ENCODE assay signal across 1 cellular context in the genomic region with DNA sequence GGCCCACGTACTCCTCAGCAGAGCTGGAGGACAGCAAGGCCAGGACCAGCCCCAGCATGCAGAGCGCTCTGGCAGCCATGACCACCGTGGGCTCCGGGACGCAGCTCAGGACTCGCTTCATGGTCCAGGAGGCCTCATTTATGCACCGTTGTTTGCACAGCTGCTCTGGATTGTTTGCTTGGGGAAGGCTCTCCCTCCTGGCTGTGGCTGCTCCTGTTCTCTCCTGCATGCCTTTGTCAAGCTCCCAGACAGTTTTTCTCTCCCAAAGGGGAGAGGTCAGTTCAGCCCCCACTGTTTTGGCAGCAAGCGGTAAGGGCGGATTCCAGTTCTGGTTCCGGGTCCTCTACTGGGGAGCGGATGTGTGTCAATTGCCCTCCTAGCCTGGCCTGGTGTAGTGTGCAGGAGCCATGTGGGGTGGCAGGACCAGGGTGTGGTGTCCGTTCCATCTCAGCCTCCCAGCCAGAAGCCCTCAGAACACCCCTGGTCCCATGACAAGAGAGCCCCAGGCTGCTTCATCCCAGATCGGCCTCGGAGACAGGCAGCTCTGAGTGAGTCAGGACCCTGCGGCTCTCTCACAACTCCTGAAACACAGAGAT.
A peak's percentile ranks its signal among the peaks of the same experiment; 100 is the strongest.
TF ChIP-seq lines count a peak whose summit lies in the region.

A gene with protein sequence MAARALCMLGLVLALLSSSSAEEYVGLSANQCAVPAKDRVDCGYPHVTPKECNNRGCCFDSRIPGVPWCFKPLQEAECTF (minus strand): TSS at position 114 of the 596 bp plus-strand sequence. CDS start 35 bp downstream, at position 79.

TF ChIP-seq in HepG2, 621 proteins besides CTCF, POLR2A, EP300 and RAD21 (continued from another document and continues in another):
- TF ChIP-seq, protein P1, sequence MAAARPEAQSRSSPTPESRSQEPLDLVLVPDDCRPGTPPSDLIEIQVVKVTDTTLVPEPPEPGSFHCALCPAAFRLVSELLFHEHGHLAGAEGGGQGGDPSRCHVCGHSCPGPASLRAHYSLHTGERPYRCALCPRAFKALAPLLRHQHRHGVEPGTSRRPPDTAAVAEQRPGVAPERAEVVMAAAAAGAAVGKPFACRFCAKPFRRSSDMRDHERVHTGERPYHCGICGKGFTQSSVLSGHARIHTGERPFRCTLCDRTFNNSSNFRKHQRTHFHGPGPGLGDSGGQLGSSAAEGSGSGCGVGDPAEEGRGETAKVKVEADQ (CRISPR knock-in tag; IDR thresholded peaks at IDR 0.05; ENCODE audit: borderline replicate concordance) = no peak
- 0 out of 2 replicates have a peak, but pooled peaks have one; percentile 57 for TF ChIP-seq BRD4 (CRISPR knock-in tag; IDR thresholded peaks at IDR 0.05)
- TF ChIP-seq RBM22 (optimal IDR thresholded peaks at IDR 0.05; ENCODE audit: low read length) = no peak
- no peak for TF ChIP-seq BHLHE40 (IDR thresholded peaks at IDR 0.05; ENCODE audit: low read length)
- no peak for TF ChIP-seq ZNF577 (CRISPR knock-in tag; IDR thresholded peaks at IDR 0.05; ENCODE audit: borderline replicate concordance, low read depth)
- TF ChIP-seq RFXANK (CRISPR knock-in tag; IDR thresholded peaks at IDR 0.05) = no peak
- TF ChIP-seq, protein P2, sequence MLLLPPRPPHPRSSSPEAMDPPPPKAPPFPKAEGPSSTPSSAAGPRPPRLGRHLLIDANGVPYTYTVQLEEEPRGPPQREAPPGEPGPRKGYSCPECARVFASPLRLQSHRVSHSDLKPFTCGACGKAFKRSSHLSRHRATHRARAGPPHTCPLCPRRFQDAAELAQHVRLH (CRISPR knock-in tag; IDR thresholded peaks at IDR 0.05; ENCODE audit: borderline replicate concordance, low read depth) = no peak
- peak; percentile 23; the same call in 1 of the 2 replicates for TF ChIP-seq ELF1 (CRISPR knock-in tag; IDR thresholded peaks at IDR 0.05)
- TF ChIP-seq NR1H2 (CRISPR knock-in tag; IDR thresholded peaks at IDR 0.05; ENCODE audit: borderline replicate concordance, low read depth) = no peak; the same call in 1 of the 2 replicates
- TF ChIP-seq JUND (CRISPR knock-in tag; IDR thresholded peaks at IDR 0.05) = peak; percentile 21; the same call in 1 of the 2 replicates
- no peak for TF ChIP-seq NONO (IDR thresholded peaks at IDR 0.05)
- TF ChIP-seq NONO (CRISPR knock-in tag; conservative IDR thresholded peaks at IDR 0.05) = peak; percentile 50; the same call in 1 of the 2 replicates
- TF ChIP-seq, protein P3, sequence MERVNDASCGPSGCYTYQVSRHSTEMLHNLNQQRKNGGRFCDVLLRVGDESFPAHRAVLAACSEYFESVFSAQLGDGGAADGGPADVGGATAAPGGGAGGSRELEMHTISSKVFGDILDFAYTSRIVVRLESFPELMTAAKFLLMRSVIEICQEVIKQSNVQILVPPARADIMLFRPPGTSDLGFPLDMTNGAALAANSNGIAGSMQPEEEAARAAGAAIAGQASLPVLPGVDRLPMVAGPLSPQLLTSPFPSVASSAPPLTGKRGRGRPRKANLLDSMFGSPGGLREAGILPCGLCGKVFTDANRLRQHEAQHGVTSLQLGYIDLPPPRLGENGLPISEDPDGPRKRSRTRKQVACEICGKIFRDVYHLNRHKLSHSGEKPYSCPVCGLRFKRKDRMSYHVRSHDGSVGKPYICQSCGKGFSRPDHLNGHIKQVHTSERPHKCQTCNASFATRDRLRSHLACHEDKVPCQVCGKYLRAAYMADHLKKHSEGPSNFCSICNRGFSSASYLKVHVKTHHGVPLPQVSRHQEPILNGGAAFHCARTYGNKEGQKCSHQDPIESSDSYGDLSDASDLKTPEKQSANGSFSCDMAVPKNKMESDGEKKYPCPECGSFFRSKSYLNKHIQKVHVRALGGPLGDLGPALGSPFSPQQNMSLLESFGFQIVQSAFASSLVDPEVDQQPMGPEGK (CRISPR knock-in tag; IDR thresholded peaks at IDR 0.05) = peak; percentile 87
- no peak for TF ChIP-seq TSC22D2 (CRISPR knock-in tag; IDR thresholded peaks at IDR 0.05; ENCODE audit: borderline replicate concordance)
- no peak for TF ChIP-seq FOXP1 (IDR thresholded peaks at IDR 0.05)
- 0 out of 2 replicates have a peak, but pooled peaks have one; percentile 15 for TF ChIP-seq FOXP1 (CRISPR knock-in tag; IDR thresholded peaks at IDR 0.05)
- no peak for TF ChIP-seq ETV6 (CRISPR knock-in tag; conservative IDR thresholded peaks at IDR 0.05)
- no peak for TF ChIP-seq ZFP36L2 (CRISPR knock-in tag; IDR thresholded peaks at IDR 0.05)
- no peak for TF ChIP-seq ZNF746 (CRISPR knock-in tag; IDR thresholded peaks at IDR 0.05)
- TF ChIP-seq, protein P4, sequence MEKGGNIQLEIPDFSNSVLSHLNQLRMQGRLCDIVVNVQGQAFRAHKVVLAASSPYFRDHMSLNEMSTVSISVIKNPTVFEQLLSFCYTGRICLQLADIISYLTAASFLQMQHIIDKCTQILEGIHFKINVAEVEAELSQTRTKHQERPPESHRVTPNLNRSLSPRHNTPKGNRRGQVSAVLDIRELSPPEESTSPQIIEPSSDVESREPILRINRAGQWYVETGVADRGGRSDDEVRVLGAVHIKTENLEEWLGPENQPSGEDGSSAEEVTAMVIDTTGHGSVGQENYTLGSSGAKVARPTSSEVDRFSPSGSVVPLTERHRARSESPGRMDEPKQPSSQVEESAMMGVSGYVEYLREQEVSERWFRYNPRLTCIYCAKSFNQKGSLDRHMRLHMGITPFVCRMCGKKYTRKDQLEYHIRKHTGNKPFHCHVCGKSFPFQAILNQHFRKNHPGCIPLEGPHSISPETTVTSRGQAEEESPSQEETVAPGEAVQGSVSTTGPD (CRISPR knock-in tag; IDR thresholded peaks at IDR 0.05) = no peak
- no peak for TF ChIP-seq ZNF12 (CRISPR knock-in tag; IDR thresholded peaks at IDR 0.05)
- TF ChIP-seq IKZF4 (CRISPR knock-in tag; IDR thresholded peaks at IDR 0.05; ENCODE audit: borderline replicate concordance, low read depth, not compliant biosample characterization) = no peak
- peak; percentile 98 for TF ChIP-seq ZNF292 (CRISPR knock-in tag; IDR thresholded peaks at IDR 0.05; ENCODE audit: borderline replicate concordance, low read depth)
- no peak for TF ChIP-seq LCORL (IDR thresholded peaks at IDR 0.05)
- TF ChIP-seq LCORL (CRISPR knock-in tag; IDR thresholded peaks at IDR 0.05) = peak; percentile 91
- TF ChIP-seq DNMT1 (CRISPR knock-in tag; IDR thresholded peaks at IDR 0.05) = no peak
- no peak for TF ChIP-seq ELF4 (CRISPR knock-in tag; IDR thresholded peaks at IDR 0.05; ENCODE audit: borderline replicate concordance)
- no peak for TF ChIP-seq ZNF234 (CRISPR knock-in tag; conservative IDR thresholded peaks at IDR 0.05)
- no peak for TF ChIP-seq ZBTB20 (CRISPR knock-in tag; IDR thresholded peaks at IDR 0.05; ENCODE audit: borderline replicate concordance, low read depth)
- TF ChIP-seq, protein P5, sequence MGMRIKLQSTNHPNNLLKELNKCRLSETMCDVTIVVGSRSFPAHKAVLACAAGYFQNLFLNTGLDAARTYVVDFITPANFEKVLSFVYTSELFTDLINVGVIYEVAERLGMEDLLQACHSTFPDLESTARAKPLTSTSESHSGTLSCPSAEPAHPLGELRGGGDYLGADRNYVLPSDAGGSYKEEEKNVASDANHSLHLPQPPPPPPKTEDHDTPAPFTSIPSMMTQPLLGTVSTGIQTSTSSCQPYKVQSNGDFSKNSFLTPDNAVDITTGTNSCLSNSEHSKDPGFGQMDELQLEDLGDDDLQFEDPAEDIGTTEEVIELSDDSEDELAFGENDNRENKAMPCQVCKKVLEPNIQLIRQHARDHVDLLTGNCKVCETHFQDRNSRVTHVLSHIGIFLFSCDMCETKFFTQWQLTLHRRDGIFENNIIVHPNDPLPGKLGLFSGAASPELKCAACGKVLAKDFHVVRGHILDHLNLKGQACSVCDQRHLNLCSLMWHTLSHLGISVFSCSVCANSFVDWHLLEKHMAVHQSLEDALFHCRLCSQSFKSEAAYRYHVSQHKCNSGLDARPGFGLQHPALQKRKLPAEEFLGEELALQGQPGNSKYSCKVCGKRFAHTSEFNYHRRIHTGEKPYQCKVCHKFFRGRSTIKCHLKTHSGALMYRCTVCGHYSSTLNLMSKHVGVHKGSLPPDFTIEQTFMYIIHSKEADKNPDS (CRISPR knock-in tag; IDR thresholded peaks at IDR 0.05) = no peak
- no peak for TF ChIP-seq ZNF460 (CRISPR knock-in tag; IDR thresholded peaks at IDR 0.05; ENCODE audit: borderline replicate concordance)
- TF ChIP-seq, protein P6, sequence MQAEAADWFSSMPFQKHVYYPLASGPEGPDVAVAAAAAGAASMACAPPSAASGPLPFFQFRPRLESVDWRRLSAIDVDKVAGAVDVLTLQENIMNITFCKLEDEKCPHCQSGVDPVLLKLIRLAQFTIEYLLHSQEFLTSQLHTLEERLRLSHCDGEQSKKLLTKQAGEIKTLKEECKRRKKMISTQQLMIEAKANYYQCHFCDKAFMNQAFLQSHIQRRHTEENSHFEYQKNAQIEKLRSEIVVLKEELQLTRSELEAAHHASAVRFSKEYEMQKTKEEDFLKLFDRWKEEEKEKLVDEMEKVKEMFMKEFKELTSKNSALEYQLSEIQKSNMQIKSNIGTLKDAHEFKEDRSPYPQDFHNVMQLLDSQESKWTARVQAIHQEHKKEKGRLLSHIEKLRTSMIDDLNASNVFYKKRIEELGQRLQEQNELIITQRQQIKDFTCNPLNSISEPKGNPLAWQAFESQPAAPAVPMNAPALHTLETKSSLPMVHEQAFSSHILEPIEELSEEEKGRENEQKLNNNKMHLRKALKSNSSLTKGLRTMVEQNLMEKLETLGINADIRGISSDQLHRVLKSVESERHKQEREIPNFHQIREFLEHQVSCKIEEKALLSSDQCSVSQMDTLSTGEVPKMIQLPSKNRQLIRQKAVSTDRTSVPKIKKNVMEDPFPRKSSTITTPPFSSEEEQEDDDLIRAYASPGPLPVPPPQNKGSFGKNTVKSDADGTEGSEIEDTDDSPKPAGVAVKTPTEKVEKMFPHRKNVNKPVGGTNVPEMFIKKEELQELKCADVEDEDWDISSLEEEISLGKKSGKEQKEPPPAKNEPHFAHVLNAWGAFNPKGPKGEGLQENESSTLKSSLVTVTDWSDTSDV (CRISPR knock-in tag; IDR thresholded peaks at IDR 0.05) = 0 out of 2 replicates have a peak, but pooled peaks have one; percentile 24
- TF ChIP-seq, protein P7, sequence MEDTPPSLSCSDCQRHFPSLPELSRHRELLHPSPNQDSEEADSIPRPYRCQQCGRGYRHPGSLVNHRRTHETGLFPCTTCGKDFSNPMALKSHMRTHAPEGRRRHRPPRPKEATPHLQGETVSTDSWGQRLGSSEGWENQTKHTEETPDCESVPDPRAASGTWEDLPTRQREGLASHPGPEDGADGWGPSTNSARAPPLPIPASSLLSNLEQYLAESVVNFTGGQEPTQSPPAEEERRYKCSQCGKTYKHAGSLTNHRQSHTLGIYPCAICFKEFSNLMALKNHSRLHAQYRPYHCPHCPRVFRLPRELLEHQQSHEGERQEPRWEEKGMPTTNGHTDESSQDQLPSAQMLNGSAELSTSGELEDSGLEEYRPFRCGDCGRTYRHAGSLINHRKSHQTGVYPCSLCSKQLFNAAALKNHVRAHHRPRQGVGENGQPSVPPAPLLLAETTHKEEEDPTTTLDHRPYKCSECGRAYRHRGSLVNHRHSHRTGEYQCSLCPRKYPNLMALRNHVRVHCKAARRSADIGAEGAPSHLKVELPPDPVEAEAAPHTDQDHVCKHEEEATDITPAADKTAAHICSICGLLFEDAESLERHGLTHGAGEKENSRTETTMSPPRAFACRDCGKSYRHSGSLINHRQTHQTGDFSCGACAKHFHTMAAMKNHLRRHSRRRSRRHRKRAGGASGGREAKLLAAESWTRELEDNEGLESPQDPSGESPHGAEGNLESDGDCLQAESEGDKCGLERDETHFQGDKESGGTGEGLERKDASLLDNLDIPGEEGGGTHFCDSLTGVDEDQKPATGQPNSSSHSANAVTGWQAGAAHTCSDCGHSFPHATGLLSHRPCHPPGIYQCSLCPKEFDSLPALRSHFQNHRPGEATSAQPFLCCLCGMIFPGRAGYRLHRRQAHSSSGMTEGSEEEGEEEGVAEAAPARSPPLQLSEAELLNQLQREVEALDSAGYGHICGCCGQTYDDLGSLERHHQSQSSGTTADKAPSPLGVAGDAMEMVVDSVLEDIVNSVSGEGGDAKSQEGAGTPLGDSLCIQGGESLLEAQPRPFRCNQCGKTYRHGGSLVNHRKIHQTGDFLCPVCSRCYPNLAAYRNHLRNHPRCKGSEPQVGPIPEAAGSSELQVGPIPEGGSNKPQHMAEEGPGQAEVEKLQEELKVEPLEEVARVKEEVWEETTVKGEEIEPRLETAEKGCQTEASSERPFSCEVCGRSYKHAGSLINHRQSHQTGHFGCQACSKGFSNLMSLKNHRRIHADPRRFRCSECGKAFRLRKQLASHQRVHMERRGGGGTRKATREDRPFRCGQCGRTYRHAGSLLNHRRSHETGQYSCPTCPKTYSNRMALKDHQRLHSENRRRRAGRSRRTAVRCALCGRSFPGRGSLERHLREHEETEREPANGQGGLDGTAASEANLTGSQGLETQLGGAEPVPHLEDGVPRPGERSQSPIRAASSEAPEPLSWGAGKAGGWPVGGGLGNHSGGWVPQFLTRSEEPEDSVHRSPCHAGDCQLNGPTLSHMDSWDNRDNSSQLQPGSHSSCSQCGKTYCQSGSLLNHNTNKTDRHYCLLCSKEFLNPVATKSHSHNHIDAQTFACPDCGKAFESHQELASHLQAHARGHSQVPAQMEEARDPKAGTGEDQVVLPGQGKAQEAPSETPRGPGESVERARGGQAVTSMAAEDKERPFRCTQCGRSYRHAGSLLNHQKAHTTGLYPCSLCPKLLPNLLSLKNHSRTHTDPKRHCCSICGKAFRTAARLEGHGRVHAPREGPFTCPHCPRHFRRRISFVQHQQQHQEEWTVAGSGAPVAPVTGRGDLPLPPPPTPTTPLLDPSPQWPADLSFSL (CRISPR knock-in tag; IDR thresholded peaks at IDR 0.05) = 0 out of 2 replicates have a peak, but pooled peaks have one; percentile 48
- TF ChIP-seq, protein P8, sequence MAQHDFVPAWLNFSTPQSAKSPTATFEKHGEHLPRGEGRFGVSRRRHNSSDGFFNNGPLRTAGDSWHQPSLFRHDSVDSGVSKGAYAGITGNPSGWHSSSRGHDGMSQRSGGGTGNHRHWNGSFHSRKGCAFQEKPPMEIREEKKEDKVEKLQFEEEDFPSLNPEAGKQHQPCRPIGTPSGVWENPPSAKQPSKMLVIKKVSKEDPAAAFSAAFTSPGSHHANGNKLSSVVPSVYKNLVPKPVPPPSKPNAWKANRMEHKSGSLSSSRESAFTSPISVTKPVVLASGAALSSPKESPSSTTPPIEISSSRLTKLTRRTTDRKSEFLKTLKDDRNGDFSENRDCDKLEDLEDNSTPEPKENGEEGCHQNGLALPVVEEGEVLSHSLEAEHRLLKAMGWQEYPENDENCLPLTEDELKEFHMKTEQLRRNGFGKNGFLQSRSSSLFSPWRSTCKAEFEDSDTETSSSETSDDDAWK (CRISPR knock-in tag; IDR thresholded peaks at IDR 0.05) = no peak
- TF ChIP-seq SOX13 (IDR thresholded peaks at IDR 0.05) = no peak
- peak in 1 of 2 experiments; percentile 68; a peak in 2 of 4 replicates for TF ChIP-seq SOX13 (CRISPR knock-in tag; conservative IDR thresholded peaks at IDR 0.05 in 1 of 2, IDR thresholded peaks at IDR 0.05 in 1 of 2)
- TF ChIP-seq, protein P9, sequence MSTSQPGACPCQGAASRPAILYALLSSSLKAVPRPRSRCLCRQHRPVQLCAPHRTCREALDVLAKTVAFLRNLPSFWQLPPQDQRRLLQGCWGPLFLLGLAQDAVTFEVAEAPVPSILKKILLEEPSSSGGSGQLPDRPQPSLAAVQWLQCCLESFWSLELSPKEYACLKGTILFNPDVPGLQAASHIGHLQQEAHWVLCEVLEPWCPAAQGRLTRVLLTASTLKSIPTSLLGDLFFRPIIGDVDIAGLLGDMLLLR (CRISPR knock-in tag; IDR thresholded peaks at IDR 0.05) = no peak
- TF ChIP-seq GATAD1 (CRISPR knock-in tag; IDR thresholded peaks at IDR 0.05) = 0 out of 2 replicates have a peak, but pooled peaks have one; percentile 12
- TF ChIP-seq, protein P10, sequence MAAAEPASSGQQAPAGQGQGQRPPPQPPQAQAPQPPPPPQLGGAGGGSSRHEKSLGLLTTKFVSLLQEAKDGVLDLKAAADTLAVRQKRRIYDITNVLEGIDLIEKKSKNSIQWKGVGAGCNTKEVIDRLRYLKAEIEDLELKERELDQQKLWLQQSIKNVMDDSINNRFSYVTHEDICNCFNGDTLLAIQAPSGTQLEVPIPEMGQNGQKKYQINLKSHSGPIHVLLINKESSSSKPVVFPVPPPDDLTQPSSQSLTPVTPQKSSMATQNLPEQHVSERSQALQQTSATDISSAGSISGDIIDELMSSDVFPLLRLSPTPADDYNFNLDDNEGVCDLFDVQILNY (CRISPR knock-in tag; conservative IDR thresholded peaks at IDR 0.05) = no peak
- no peak for TF ChIP-seq TBX3 (IDR thresholded peaks at IDR 0.05; ENCODE audit: borderline replicate concordance)
